In genomic region chr1:101291562-101292035, GRCh38 we compare ENCODE assay signal across 1 cellular context.
A peak's percentile ranks its signal among the peaks of the same experiment; 100 is the strongest.
TF ChIP-seq lines count a peak whose summit lies in the region.

No MANE protein-coding gene starts in this region.

TF ChIP-seq in HEK293, 187 proteins besides CTCF, POLR2A, EP300 and RAD21 (continued from another document and continues in another):
- no peak; the same call in 1 of the 2 replicates for TF ChIP-seq ZNF660 (tag by site-specific recombination; IDR thresholded peaks at IDR 0.05)
- TF ChIP-seq ZNF677 (tag by site-specific recombination; IDR thresholded peaks at IDR 0.05), result no peak
- TF ChIP-seq, protein P1, sequence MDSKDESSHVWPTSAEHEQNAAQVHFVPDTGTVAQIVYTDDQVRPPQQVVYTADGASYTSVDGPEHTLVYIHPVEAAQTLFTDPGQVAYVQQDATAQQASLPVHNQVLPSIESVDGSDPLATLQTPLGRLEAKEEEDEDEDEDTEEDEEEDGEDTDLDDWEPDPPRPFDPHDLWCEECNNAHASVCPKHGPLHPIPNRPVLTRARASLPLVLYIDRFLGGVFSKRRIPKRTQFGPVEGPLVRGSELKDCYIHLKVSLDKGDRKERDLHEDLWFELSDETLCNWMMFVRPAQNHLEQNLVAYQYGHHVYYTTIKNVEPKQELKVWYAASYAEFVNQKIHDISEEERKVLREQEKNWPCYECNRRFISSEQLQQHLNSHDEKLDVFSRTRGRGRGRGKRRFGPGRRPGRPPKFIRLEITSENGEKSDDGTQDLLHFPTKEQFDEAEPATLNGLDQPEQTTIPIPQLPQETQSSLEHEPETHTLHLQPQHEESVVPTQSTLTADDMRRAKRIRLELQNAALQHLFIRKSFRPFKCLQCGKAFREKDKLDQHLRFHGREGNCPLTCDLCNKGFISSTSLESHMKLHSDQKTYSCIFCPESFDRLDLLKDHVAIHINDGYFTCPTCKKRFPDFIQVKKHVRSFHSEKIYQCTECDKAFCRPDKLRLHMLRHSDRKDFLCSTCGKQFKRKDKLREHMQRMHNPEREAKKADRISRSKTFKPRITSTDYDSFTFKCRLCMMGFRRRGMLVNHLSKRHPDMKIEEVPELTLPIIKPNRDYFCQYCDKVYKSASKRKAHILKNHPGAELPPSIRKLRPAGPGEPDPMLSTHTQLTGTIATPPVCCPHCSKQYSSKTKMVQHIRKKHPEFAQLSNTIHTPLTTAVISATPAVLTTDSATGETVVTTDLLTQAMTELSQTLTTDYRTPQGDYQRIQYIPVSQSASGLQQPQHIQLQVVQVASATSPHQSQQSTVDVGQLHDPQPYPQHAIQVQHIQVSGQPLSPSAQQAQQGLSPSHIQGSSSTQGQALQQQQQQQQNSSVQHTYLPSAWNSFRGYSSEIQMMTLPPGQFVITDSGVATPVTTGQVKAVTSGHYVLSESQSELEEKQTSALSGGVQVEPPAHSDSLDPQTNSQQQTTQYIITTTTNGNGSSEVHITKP (tag by site-specific recombination; IDR thresholded peaks at IDR 0.05), result peak; percentile 15; the same call in 1 of the 2 replicates
- TF ChIP-seq ZIC2 (tag by site-specific recombination; IDR thresholded peaks at IDR 0.05), result no peak
- TF ChIP-seq ZNF518A (tag by site-specific recombination; conservative IDR thresholded peaks at IDR 0.05; ENCODE audit: low read depth), result peak; percentile 48
- TF ChIP-seq, protein P2, sequence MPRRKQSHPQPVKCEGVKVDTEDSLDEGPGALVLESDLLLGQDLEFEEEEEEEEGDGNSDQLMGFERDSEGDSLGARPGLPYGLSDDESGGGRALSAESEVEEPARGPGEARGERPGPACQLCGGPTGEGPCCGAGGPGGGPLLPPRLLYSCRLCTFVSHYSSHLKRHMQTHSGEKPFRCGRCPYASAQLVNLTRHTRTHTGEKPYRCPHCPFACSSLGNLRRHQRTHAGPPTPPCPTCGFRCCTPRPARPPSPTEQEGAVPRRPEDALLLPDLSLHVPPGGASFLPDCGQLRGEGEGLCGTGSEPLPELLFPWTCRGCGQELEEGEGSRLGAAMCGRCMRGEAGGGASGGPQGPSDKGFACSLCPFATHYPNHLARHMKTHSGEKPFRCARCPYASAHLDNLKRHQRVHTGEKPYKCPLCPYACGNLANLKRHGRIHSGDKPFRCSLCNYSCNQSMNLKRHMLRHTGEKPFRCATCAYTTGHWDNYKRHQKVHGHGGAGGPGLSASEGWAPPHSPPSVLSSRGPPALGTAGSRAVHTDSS (tag by site-specific recombination; IDR thresholded peaks at IDR 0.05), result peak; percentile 58
- TF ChIP-seq TCF7L2 (IDR thresholded peaks at IDR 0.05; ENCODE audit: borderline replicate concordance, low read depth, low read length), result peak; percentile 64; the same call in 1 of the 2 replicates
- peak; percentile 55; the same call in 1 of the 2 replicates for TF ChIP-seq ZNF692 (tag by site-specific recombination; IDR thresholded peaks at IDR 0.05)
- 0 out of 2 replicates have a peak, but pooled peaks have one; percentile 15 for TF ChIP-seq ZNF221 (tag by site-specific recombination; IDR thresholded peaks at IDR 0.05; ENCODE audit: borderline replicate concordance)
- peak; percentile 51; the same call in 1 of the 2 replicates for TF ChIP-seq ZNF600 (tag by site-specific recombination; IDR thresholded peaks at IDR 0.05)
- no peak for TF ChIP-seq ZNF324 (tag by site-specific recombination; IDR thresholded peaks at IDR 0.05)
- peak; percentile 56; the same call in 1 of the 2 replicates for TF ChIP-seq ZNF843 (tag by site-specific recombination; IDR thresholded peaks at IDR 0.05)
- no peak for TF ChIP-seq ZNF48 (tag by site-specific recombination; IDR thresholded peaks at IDR 0.05)
- TF ChIP-seq ZNF529 (tag by site-specific recombination; IDR thresholded peaks at IDR 0.05; ENCODE audit: insufficient replicate concordance), result no peak
- TF ChIP-seq ZNF404 (tag by site-specific recombination; IDR thresholded peaks at IDR 0.05), result no peak
- TF ChIP-seq ZXDB (tag by site-specific recombination; IDR thresholded peaks at IDR 0.05), result 0 out of 2 replicates have a peak, but pooled peaks have one; percentile 56
- peak; percentile 88 for TF ChIP-seq PRDM4 (tag by site-specific recombination; IDR thresholded peaks at IDR 0.05)
- TF ChIP-seq YY2 (tag by site-specific recombination; IDR thresholded peaks at IDR 0.05), result no peak
- peak; percentile 83 for TF ChIP-seq ZNF580 (tag by site-specific recombination; IDR thresholded peaks at IDR 0.05)
- no peak for TF ChIP-seq ZNF549 (tag by site-specific recombination; IDR thresholded peaks at IDR 0.05)
- TF ChIP-seq ZNF416 (tag by site-specific recombination; IDR thresholded peaks at IDR 0.05), result no peak
- peak; percentile 50; the same call in 1 of the 2 replicates for TF ChIP-seq ZBTB44 (tag by site-specific recombination; IDR thresholded peaks at IDR 0.05)
- TF ChIP-seq GLI2 (tag by site-specific recombination; IDR thresholded peaks at IDR 0.05; ENCODE audit: borderline replicate concordance, low read depth), result peak; percentile 38; the same call in 1 of the 2 replicates
- peak; percentile 75; the same call in 1 of the 2 replicates for TF ChIP-seq ZNF561 (tag by site-specific recombination; IDR thresholded peaks at IDR 0.05; ENCODE audit: borderline replicate concordance)
- TF ChIP-seq ZNF24 (tag by site-specific recombination; IDR thresholded peaks at IDR 0.05), result peak; percentile 64
- TF ChIP-seq ZNF214 (tag by site-specific recombination; IDR thresholded peaks at IDR 0.05; ENCODE audit: borderline replicate concordance), result no peak
- TF ChIP-seq ZNF121 (tag by site-specific recombination; IDR thresholded peaks at IDR 0.05), result no peak
- TF ChIP-seq, protein P3, sequence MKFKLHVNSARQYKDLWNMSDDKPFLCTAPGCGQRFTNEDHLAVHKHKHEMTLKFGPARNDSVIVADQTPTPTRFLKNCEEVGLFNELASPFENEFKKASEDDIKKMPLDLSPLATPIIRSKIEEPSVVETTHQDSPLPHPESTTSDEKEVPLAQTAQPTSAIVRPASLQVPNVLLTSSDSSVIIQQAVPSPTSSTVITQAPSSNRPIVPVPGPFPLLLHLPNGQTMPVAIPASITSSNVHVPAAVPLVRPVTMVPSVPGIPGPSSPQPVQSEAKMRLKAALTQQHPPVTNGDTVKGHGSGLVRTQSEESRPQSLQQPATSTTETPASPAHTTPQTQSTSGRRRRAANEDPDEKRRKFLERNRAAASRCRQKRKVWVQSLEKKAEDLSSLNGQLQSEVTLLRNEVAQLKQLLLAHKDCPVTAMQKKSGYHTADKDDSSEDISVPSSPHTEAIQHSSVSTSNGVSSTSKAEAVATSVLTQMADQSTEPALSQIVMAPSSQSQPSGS (tag by site-specific recombination; IDR thresholded peaks at IDR 0.05; ENCODE audit: low read depth), result 0 out of 2 replicates have a peak, but pooled peaks have one; percentile 3
- TF ChIP-seq ZFHX2 (tag by site-specific recombination; conservative IDR thresholded peaks at IDR 0.05), result peak; percentile 69
- TF ChIP-seq TSHZ1 (tag by site-specific recombination; IDR thresholded peaks at IDR 0.05; ENCODE audit: borderline replicate concordance), result peak; percentile 35; the same call in 1 of the 2 replicates
- no peak for TF ChIP-seq HOXD13 (CRISPR knock-in tag; IDR thresholded peaks at IDR 0.05; ENCODE audit: borderline replicate concordance)
